9 cellular contexts compared by ENCODE assay signal in genomic region chr9:109329274-109330258, GRCh38. TPM values are rescaled to one million over a fixed set of nuclear protein-coding genes. Genes with fewer than 3 reads are reported as not detected.
A peak's percentile ranks its signal among the peaks of the same experiment; 100 is the strongest.
DNase-seq lines count a peak whose midpoint lies in the region; ATAC-seq, FAIRE-seq and TF ChIP-seq lines count a peak whose summit lies in the region.
"Had no signal": no experiment of that assay in that cellular context is flagged by ENCODE, and none has a peak within 500 bp of the region (broad histone marks: within the 10 kb centered on the region; RNA-seq: fewer than 3 reads in every experiment).

No MANE protein-coding gene starts in this region.

- intact Hi-C loops in lower lobe of right lung (cut with DNase I) = no loop called here

- H3K4me3 ChIP-seq in bronchial epithelial cell (ENCODE audit: low read depth, low read length) (no peak overlapping the region), lower lobe of right lung (no peak overlapping the region)

- H3K36me3 ChIP-seq in bronchial epithelial cell (ENCODE audit: control insufficient read depth, insufficient read depth, low read length) (no peaks in the 10 kb centered on the region), lower lobe of right lung (no peaks in the 10 kb centered on the region)

- H3K27me3 ChIP-seq in bronchial epithelial cell (ENCODE audit: control insufficient read depth, insufficient read depth, low read length) (no peaks in the 10 kb centered on the region), lower lobe of right lung (ENCODE audit: low read depth) (no peaks in the 10 kb centered on the region)

- FAIRE-seq in bronchial epithelial cell (lab: Jason Lieb, UNC) = peak; percentile 92

- DNase-seq in SHP77 (lab: John Stamatoyannopoulos, UW) (peak; percentile 16 to 40), SHP77 treated with DMSO at 0.1 percent for 48 hours (lab: John Stamatoyannopoulos, UW) (no peak), bronchial epithelial cell (ENCODE audit: low read depth) (peak; percentile 91), lower lobe of right lung (peak; percentile 71), D341Med (ENCODE audit: low spot score) (no peak), NCI-H524 treated with DMSO at 0.1 percent for 48 hours (lab: John Stamatoyannopoulos, UW) (no peak), medulla oblongata (ENCODE audit: extremely low spot score) (no peak)
- no peak for DNase-seq in stimulated activated naive CD4-positive, alpha-beta T cell treated with Interleukin-2 at 50 U/mL for 16 hours (lab: John Stamatoyannopoulos, UW)
- DNase-seq: HCEC 1CT had no signal

- no peaks in the 10 kb centered on the region for H3K9me3 ChIP-seq in lower lobe of right lung

- H3K4me1 ChIP-seq in lower lobe of right lung = peaks cover 30% of the 10 kb centered on the region

- peak overlapping the region; percentile 69 for H3K27ac ChIP-seq in lower lobe of right lung

- TF ChIP-seq CTCF in bronchial epithelial cell (IDR thresholded peaks at IDR 0.05; ENCODE audit: insufficient read depth, low read length, severe bottlenecking) (no peak), lower lobe of right lung (IDR thresholded peaks at IDR 0.05) (no peak)

- ATAC-seq in lower lobe of right lung = peak; percentile 65 to 85

RNA-seq across cellular contexts. Expression of gene EPB41L4B, which starts 8.7 kb away (rescaled TPM):
- total RNA-seq in bronchial epithelial cell (30.3 and 47.7 TPM in 2 replicates), lower lobe of right lung (12.1 TPM)

Comparison
In these comparisons a context has a peak if more than half of its experiments do, and no peak if none do; other contexts are left out.
1. DNase-seq: peak in SHP77 (2 of 2), bronchial epithelial cell (single experiment) and lower lobe of right lung (single experiment); none in SHP77 treated with DMSO at 0.1 percent for 48 hours (single experiment), D341Med (single experiment), NCI-H524 treated with DMSO at 0.1 percent for 48 hours (single experiment), medulla oblongata (single experiment) and stimulated activated naive CD4-positive, alpha-beta T cell treated with Interleukin-2 at 50 U/mL for 16 hours (single experiment).